In the genomic region with DNA sequence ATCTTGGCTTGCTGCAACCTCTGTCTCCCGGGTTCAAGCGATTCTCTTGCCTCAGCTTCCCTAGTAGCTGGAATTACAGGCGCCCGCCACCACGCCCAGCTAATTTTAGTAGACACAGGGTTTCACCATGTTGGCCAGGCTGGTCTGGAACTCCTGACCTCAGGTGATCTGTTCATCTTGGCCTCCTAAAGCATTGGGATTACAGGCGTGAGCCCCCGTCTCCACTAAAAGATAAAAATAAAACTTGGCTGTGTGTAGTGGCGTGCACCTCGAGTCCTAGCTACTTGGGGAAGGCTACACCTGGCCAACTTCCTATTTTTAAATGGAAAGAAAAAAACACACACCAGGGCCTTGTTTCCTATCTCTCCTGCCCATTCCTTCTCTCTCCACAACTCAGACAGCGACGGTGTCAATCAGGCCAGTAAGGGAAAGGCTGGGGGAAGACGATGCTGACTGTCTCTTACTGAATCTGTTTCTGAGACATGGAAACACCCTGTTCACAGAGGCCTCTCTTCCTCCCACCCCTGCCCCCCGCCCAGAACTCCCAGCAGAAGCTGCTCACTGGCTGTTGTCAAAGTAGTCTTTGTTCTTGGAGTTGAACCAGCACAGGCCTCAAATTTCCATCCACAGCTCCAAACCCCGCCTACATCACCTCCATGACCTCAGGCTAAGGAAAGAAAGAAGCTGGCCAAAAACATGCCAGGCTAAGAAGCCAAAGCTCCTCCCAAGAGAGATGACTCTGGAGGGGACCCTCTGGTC, we compare ENCODE assay signal across 8 cellular contexts.
DNase-seq lines count a peak whose midpoint lies in the region; ATAC-seq and TF ChIP-seq lines count a peak whose summit lies in the region.

No MANE protein-coding gene starts in this region.

- WGBS in esophagus squamous epithelium, 2 donors = 31 to 39% methylated on average over 3 to 7 of the region's 14 CpGs
- 43% methylated on average over 14 of the region's 14 CpGs for WGBS in aorta, 2 donors

- no peak for TF ChIP-seq POLR2A in esophagus squamous epithelium (IDR thresholded peaks at IDR 0.05)

- H3K4me3 ChIP-seq in esophagus squamous epithelium = no peak overlapping the region
- no peak overlapping the region for H3K4me3 ChIP-seq in mucosa of rectum (ENCODE audit: low read length in 2 of 2)
- H3K4me3 ChIP-seq in aorta (ENCODE audit: low read length in 2 of 2) = no peak overlapping the region

- in situ Hi-C loops in G401 (cut with HindIII; ENCODE audit: low sequenced_read_pairs) = no loop called here

- peak overlapping the region; percentile 37 to 87 (median 84) for H3K27ac ChIP-seq in esophagus squamous epithelium
- H3K27ac ChIP-seq in mucosa of rectum (ENCODE audit: low read depth in 2 of 2, low read length in 2 of 2) = peak overlapping the region; percentile 34 to 43
- no peak overlapping the region for H3K27ac ChIP-seq in aorta (ENCODE audit: low read depth in 1 of 2, low read length in 2 of 2)

- H3K9me3 ChIP-seq in esophagus squamous epithelium (no peaks in the 10 kb centered on the region), mucosa of rectum (ENCODE audit: control insufficient read depth in 2 of 2, low read length in 2 of 2) (no peaks in the 10 kb centered on the region), aorta (ENCODE audit: control insufficient read depth, low read length) (no peaks in the 10 kb centered on the region)

- H3K9ac ChIP-seq in mucosa of rectum (ENCODE audit: low read depth in 1 of 2, low read length in 2 of 2) = peak overlapping the region in 1 of 2 donors; percentile 26

- ATAC-seq in aorta (ENCODE audit: low FRiP score) = peak; percentile 42
- no peak for ATAC-seq in HG02623 (IDR thresholded peaks at IDR 0.05; ENCODE audit: unreplicated experiment)

- H3K36me3 ChIP-seq in esophagus squamous epithelium (no peaks in the 10 kb centered on the region), mucosa of rectum (ENCODE audit: control insufficient read depth in 2 of 2, insufficient read depth in 2 of 2, low read length in 2 of 2) (no peaks in the 10 kb centered on the region), aorta (ENCODE audit: control insufficient read depth in 1 of 2, insufficient read depth in 2 of 2, low read length in 1 of 2) (no peaks in the 10 kb centered on the region)

- no peak for TF ChIP-seq CTCF in esophagus squamous epithelium (IDR thresholded peaks at IDR 0.05)

- H3K27me3 ChIP-seq in esophagus squamous epithelium (no peaks in the 10 kb centered on the region), mucosa of rectum (ENCODE audit: control insufficient read depth in 2 of 2, insufficient read depth in 2 of 2, low read length in 2 of 2) (no peaks in the 10 kb centered on the region), aorta (ENCODE audit: control insufficient read depth in 1 of 2, insufficient read depth in 2 of 2, low read length in 1 of 2) (no peaks in the 10 kb centered on the region)

- H3K4me1 ChIP-seq in esophagus squamous epithelium (peaks cover 19 to 88% (median 60%) of the 10 kb centered on the region in 3 donors), mucosa of rectum (ENCODE audit: control insufficient read depth in 2 of 2, insufficient read depth in 2 of 2, low read length in 2 of 2) (peaks cover 0 to 15% of the 10 kb centered on the region in 2 donors), aorta (ENCODE audit: control insufficient read depth in 1 of 2, insufficient read depth in 2 of 2, low read length in 2 of 2) (peaks cover 0 to 5% of the 10 kb centered on the region in 2 donors)

- intact Hi-C loops in esophagus squamous epithelium (cut with DNase I) (no loop called here), aorta (cut with DNase I) (loop anchor here in 1 of 2 donors (10.0 kb wide), 1 partner anchor 92 kb away; the partner anchor contains the start of gene NXN)

- DNase-seq in NCI-H2107 treated with DMSO at 0.1 percent for 48 hours (lab: John Stamatoyannopoulos, UW; ENCODE audit: unreplicated experiment) (peak; percentile 34), NCI-H2107 (lab: John Stamatoyannopoulos, UW) (no peak), esophagus squamous epithelium (lab: John Stamatoyannopoulos, UW) (no peak), aorta (no peak), hippocampal formation (lab: John Stamatoyannopoulos, UW) (no peak), G401 (ENCODE audit: low spot score) (no peak)

Comparison
In these comparisons a context has a peak if more than half of its experiments do, and no peak if none do; other contexts are left out.
1. H3K27ac ChIP-seq: peak in esophagus squamous epithelium (4 of 4) and mucosa of rectum (2 of 2); none in aorta (0 of 2).